Comparison of ENCODE assay signal across 1 cellular context in genomic region chr2:218404351-218405145, GRCh38.
A peak's percentile ranks its signal among the peaks of the same experiment; 100 is the strongest.
TF ChIP-seq lines count a peak whose summit lies in the region.

No MANE protein-coding gene starts in this region.

TF ChIP-seq in HepG2, 621 proteins besides CTCF, POLR2A, EP300 and RAD21 (continued from another document):
- TF ChIP-seq ZNF318 (CRISPR knock-in tag; IDR thresholded peaks at IDR 0.05) (no peak), RORA (CRISPR knock-in tag; IDR thresholded peaks at IDR 0.05) (no peak), ZMAT5 (CRISPR knock-in tag; IDR thresholded peaks at IDR 0.05; ENCODE audit: borderline replicate concordance, low read depth) (no peak), TOPORS (CRISPR knock-in tag; IDR thresholded peaks at IDR 0.05) (no peak), GATAD1 (CRISPR knock-in tag; IDR thresholded peaks at IDR 0.05) (no peak), NR1H2 (CRISPR knock-in tag; IDR thresholded peaks at IDR 0.05; ENCODE audit: borderline replicate concordance, low read depth) (no peak), KDM6A (CRISPR knock-in tag; IDR thresholded peaks at IDR 0.05; ENCODE audit: low read depth) (no peak), ZBTB42 (CRISPR knock-in tag; IDR thresholded peaks at IDR 0.05) (no peak), HHEX (CRISPR knock-in tag; IDR thresholded peaks at IDR 0.05) (no peak), ZSCAN25 (CRISPR knock-in tag; IDR thresholded peaks at IDR 0.05) (no peak), ZNF740 (CRISPR knock-in tag; IDR thresholded peaks at IDR 0.05) (no peak), XRCC5 (optimal IDR thresholded peaks at IDR 0.05; ENCODE audit: low read length) (no peak), ZNF75D (CRISPR knock-in tag; IDR thresholded peaks at IDR 0.05; ENCODE audit: borderline replicate concordance) (no peak), ELK4 (CRISPR knock-in tag; IDR thresholded peaks at IDR 0.05; ENCODE audit: borderline replicate concordance) (no peak), GFI1 (CRISPR knock-in tag; IDR thresholded peaks at IDR 0.05; ENCODE audit: borderline replicate concordance) (no peak), ZMYM4 (CRISPR knock-in tag; IDR thresholded peaks at IDR 0.05) (no peak), ZNF710 (CRISPR knock-in tag; IDR thresholded peaks at IDR 0.05; ENCODE audit: borderline replicate concordance) (no peak), GABPA (IDR thresholded peaks at IDR 0.05; ENCODE audit: low read depth, low read length) (no peak), GABPA (CRISPR knock-in tag; IDR thresholded peaks at IDR 0.05; ENCODE audit: low read depth) (no peak), HDAC1 (CRISPR knock-in tag; IDR thresholded peaks at IDR 0.05) (peak; percentile 51; the same call in 1 of the 2 replicates), PAX8 (CRISPR knock-in tag; IDR thresholded peaks at IDR 0.05; ENCODE audit: borderline replicate concordance) (0 out of 2 replicates have a peak, but pooled peaks have one; percentile 30), ZNF501 (CRISPR knock-in tag; IDR thresholded peaks at IDR 0.05) (no peak), PREB (CRISPR knock-in tag; IDR thresholded peaks at IDR 0.05) (no peak), SIN3B (IDR thresholded peaks at IDR 0.05; ENCODE audit: low read length) (no peak), RFX3 (CRISPR knock-in tag; IDR thresholded peaks at IDR 0.05) (no peak), ZNF687 (CRISPR knock-in tag; IDR thresholded peaks at IDR 0.05) (peak; percentile 74), ZNF383 (CRISPR knock-in tag; IDR thresholded peaks at IDR 0.05; ENCODE audit: borderline replicate concordance) (no peak), ZNF670 (CRISPR knock-in tag; IDR thresholded peaks at IDR 0.05; ENCODE audit: borderline replicate concordance) (peak; percentile 68; the same call in 1 of the 2 replicates), MYC (CRISPR knock-in tag; IDR thresholded peaks at IDR 0.05; ENCODE audit: borderline replicate concordance) (peak; percentile 41; the same call in 1 of the 2 replicates), ZNF747 (CRISPR knock-in tag; IDR thresholded peaks at IDR 0.05; ENCODE audit: borderline replicate concordance) (no peak), RNF2 (conservative IDR thresholded peaks at IDR 0.05; ENCODE audit: low read depth) (no peak), CENPX (CRISPR knock-in tag; IDR thresholded peaks at IDR 0.05) (no peak), RXRB (CRISPR knock-in tag; IDR thresholded peaks at IDR 0.05; ENCODE audit: borderline replicate concordance) (no peak), ZNF260 (CRISPR knock-in tag; IDR thresholded peaks at IDR 0.05; ENCODE audit: borderline replicate concordance, low read depth) (no peak), SRSF1 (optimal IDR thresholded peaks at IDR 0.05; ENCODE audit: low read depth, low read length) (peak; percentile 59), ZNF160 (CRISPR knock-in tag; IDR thresholded peaks at IDR 0.05) (no peak), GPN1 (CRISPR knock-in tag; IDR thresholded peaks at IDR 0.05; ENCODE audit: borderline replicate concordance) (no peak), MXD4 (CRISPR knock-in tag; IDR thresholded peaks at IDR 0.05) (no peak)
